10 cellular contexts compared by ENCODE assay signal in the genomic region with DNA sequence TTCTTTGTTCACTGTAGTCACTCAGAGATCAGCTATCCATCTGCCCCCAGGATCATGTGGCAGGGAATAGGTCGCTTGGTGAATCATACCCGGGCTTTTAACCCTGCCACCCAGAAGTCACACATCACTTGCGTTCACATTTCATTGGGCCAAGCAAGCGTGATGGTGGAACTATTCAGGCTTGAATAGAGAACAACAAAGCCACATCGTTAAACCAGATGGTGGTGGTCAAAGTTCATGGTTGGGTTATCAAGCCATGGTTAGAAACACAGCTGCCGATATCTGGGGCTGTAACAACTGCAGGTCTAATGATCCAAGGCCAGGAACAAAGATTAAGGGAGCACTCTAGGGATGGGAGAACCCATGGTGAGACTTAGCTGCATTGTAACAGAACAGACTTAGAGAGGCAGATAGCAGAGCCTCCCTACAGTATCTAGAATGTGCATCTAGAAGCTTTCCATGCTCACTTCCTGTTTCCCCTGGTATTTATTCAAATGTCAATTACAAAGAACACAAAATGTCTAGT. TPM values are rescaled to one million over a fixed set of nuclear protein-coding genes. Genes with fewer than 3 reads are reported as not detected.
DNase-seq lines count a peak whose midpoint lies in the region; ATAC-seq and TF ChIP-seq lines count a peak whose summit lies in the region.
"Had no signal": no experiment of that assay in that cellular context is flagged by ENCODE, and none has a peak within 500 bp of the region (broad histone marks: within the 10 kb centered on the region; RNA-seq: fewer than 3 reads in every experiment).

No MANE protein-coding gene starts in this region.

- no peaks in the 10 kb centered on the region for H3K27me3 ChIP-seq in SU-DHL-6 (ENCODE audit: low read length)
- H3K27me3 ChIP-seq in MG63, result no peaks in the 10 kb centered on the region

- no peak for TF ChIP-seq CTCF in SU-DHL-6 (IDR thresholded peaks at IDR 0.05; ENCODE audit: insufficient read depth, low read length, poor library complexity, severe bottlenecking)

- H3K36me3 ChIP-seq in SU-DHL-6 (ENCODE audit: low read length) (peaks cover 25% of the 10 kb centered on the region), MG63 (no peaks in the 10 kb centered on the region)

- peaks cover 33% of the 10 kb centered on the region for H3K79me2 ChIP-seq in SU-DHL-6 (ENCODE audit: insufficient read depth, low read length)

- no peaks in the 10 kb centered on the region for H3K9me2 ChIP-seq in SU-DHL-6 (replicated peaks; ENCODE audit: insufficient read depth, low read length)

- H3K9ac ChIP-seq in SU-DHL-6 (ENCODE audit: low read length), result peak overlapping the region; percentile 77

- no peaks in the 10 kb centered on the region for H4K20me1 ChIP-seq in SU-DHL-6 (ENCODE audit: low read depth, low read length)

- in situ Hi-C loops in ACHN (cut with HindIII; ENCODE audit: low pct_ligation_motif_present, low pct_unique_long_range_greater_than_20kb, low sequenced_read_pairs), result no loop called here

- peak overlapping the region; percentile 92 for H3K27ac ChIP-seq in SU-DHL-6 (ENCODE audit: low read depth, low read length)

- H3K4me2 ChIP-seq in SU-DHL-6 (ENCODE audit: low read depth, low read length, poor library complexity, severe bottlenecking), result peak overlapping the region; percentile 100

- peaks cover 38% of the 10 kb centered on the region for H3F3A ChIP-seq in SU-DHL-6 (ENCODE audit: insufficient read depth)

- peak; percentile 77 for ATAC-seq in GM19023 (IDR thresholded peaks at IDR 0.05; ENCODE audit: unreplicated experiment)
- peak; percentile 70 for ATAC-seq in HG03066 (IDR thresholded peaks at IDR 0.05; ENCODE audit: low read depth, unreplicated experiment)

- H3K9me3 ChIP-seq in SU-DHL-6 (ENCODE audit: insufficient read depth, low read length) (no peaks in the 10 kb centered on the region), MG63 (0 out of 2 replicates have a peak, but pooled peaks cover 2% of the 10 kb centered on the region)

- DNase-seq in ACHN, result peak; percentile 92
- DNase-seq in MG63, result no peak
- no peak for DNase-seq in occipital lobe (lab: John Stamatoyannopoulos, UW)
- no peak for DNase-seq in NCI-H2196 (lab: John Stamatoyannopoulos, UW; ENCODE audit: unreplicated experiment)
- no peak for DNase-seq in hippocampal formation (lab: John Stamatoyannopoulos, UW)

- no peak overlapping the region for H2AFZ ChIP-seq in SU-DHL-6 (ENCODE audit: low read depth, low read length, severe bottlenecking)

- peak overlapping the region; percentile 70 for H3K4me3 ChIP-seq in SU-DHL-6 (ENCODE audit: insufficient read depth, low read length, poor library complexity, severe bottlenecking)
- no peak overlapping the region for H3K4me3 ChIP-seq in MG63
- H3K4me3 ChIP-seq: lung had no signal

RNA-seq across cellular contexts. Expression of gene PTPRC, which starts 40.0 kb away (rescaled TPM):
- total RNA-seq in MG63 (2014; rRNA removed; shearing (Covaris generic); ENCODE audit: low replicate concordance), result 7.0 and 12.1 TPM in 2 replicates
- 4.5 TPM for total RNA-seq in occipital lobe

RNA-seq across cellular contexts. Expression of gene ATP6V1G3, which starts 58.4 kb away (rescaled TPM):
- 6.7 TPM in 1 of 2 replicates, not detected in the other for total RNA-seq in MG63 (2014; rRNA removed; shearing (Covaris generic); ENCODE audit: low replicate concordance)
- total RNA-seq in occipital lobe, result not detected
- total RNA-seq: activated CD8-positive, alpha-beta memory T cell treated with anti-CD3 and anti-CD28 coated beads for 36 hours; lung had no signal
